ENCODE assay signal across 21 cellular contexts in the genomic region with DNA sequence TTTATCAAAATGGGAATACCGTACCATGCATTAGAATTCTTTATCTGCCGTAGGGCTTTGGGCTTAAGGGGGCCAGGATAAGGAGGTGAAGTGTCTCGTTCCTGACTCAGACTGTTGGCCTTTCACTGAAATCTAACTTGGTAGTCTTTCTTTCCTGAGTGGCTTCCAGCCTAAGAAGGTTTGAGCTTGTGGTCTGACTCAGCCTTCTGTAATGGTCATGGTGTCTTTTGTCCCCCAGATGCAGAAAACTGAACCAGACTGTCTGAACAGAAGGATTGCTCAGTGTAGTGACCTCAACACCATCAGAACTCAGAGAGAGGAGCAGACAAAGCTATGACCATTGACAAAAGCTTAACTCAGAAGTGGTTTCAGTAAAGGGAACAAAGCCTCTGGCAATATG. TPM values are rescaled to one million over a fixed set of nuclear protein-coding genes. Genes with fewer than 3 reads are reported as not detected.
DNase-seq lines count a peak whose midpoint lies in the region; FAIRE-seq and TF ChIP-seq lines count a peak whose summit lies in the region.
"Had no signal": no experiment of that assay in that cellular context is flagged by ENCODE, and none has a peak within 500 bp of the region (broad histone marks: within the 10 kb centered on the region; RNA-seq: fewer than 3 reads in every experiment).

No MANE protein-coding gene starts in this region.

- POLR2A ChIA-PET in SK-N-SH (lab: Yijun Ruan, JAX): no interaction called here

- peak in 1 of 2 experiments; percentile 40; a peak in 1 of 4 replicates for TF ChIP-seq EP300 in SK-N-SH (IDR thresholded peaks at IDR 0.05; ENCODE audit: borderline replicate concordance in 1 of 2, low read depth in 1 of 2, low read length in 1 of 2)
- TF ChIP-seq EP300 in esophagus muscularis mucosa (IDR thresholded peaks at IDR 0.05): no peak

- H3K4me1 ChIP-seq in SK-N-SH (ENCODE audit: control insufficient read depth in 1 of 2, insufficient read depth in 2 of 2, low read depth in 1 of 2, low read length in 1 of 2): no peaks in the 10 kb centered on the region
- H3K4me1 ChIP-seq in esophagus muscularis mucosa: no peaks in the 10 kb centered on the region
- H3K4me1 ChIP-seq in osteoblast (ENCODE audit: insufficient read depth, low read length): peaks cover 15% of the 10 kb centered on the region

- no peaks in the 10 kb centered on the region for H3K9me2 ChIP-seq in SK-N-SH

- DNase-seq in GM03348 (ENCODE audit: low spot score): peak; percentile 82
- no peak for DNase-seq in SK-N-SH
- DNase-seq in esophagus muscularis mucosa (ENCODE audit: extremely low spot score): peak; percentile 37
- peak; percentile 93 for DNase-seq in osteoblast (ENCODE audit: insufficient read length, low spot score, missing footprints)
- no peak for DNase-seq in SHP77 treated with DMSO at 0.1 percent for 48 hours (lab: John Stamatoyannopoulos, UW)
- DNase-seq in NCI-H128 (lab: John Stamatoyannopoulos, UW; ENCODE audit: unreplicated experiment): no peak
- no peak for DNase-seq in DMS79 (lab: John Stamatoyannopoulos, UW)
- no peak for DNase-seq in H54 (ENCODE audit: insufficient read length, low spot score)
- DNase-seq: activated naive CD4-positive, alpha-beta T cell; CD4-positive, alpha-beta T cell; GDM1; NCI-H1694; NCI-H524; nephron progenitor cell; right cardiac atrium; stimulated activated CD4-positive, alpha-beta T cell treated with anti-CD3 and anti-CD28 coated beads, Interleukin-2, amount 100 ng/mL, for 48 hours; trophoblast cell had no signal

- no peak overlapping the region for H3K4me3 ChIP-seq in SK-N-SH (ENCODE audit: low read depth in 2 of 2, low read length in 1 of 2)
- no peak overlapping the region for H3K4me3 ChIP-seq in esophagus muscularis mucosa
- no peak overlapping the region for H3K4me3 ChIP-seq in osteoblast (ENCODE audit: insufficient read depth, low read length)

- H3K27me3 ChIP-seq in SK-N-SH (ENCODE audit: insufficient read depth): no peaks in the 10 kb centered on the region
- H3K27me3 ChIP-seq in esophagus muscularis mucosa: no peaks in the 10 kb centered on the region
- H3K27me3 ChIP-seq in osteoblast (ENCODE audit: insufficient read depth, low read length): no peaks in the 10 kb centered on the region

- H4K20me1 ChIP-seq in SK-N-SH (ENCODE audit: insufficient read depth): no peaks in the 10 kb centered on the region
- no peaks in the 10 kb centered on the region for H4K20me1 ChIP-seq in osteoblast (ENCODE audit: insufficient read depth, low read length)

- H3F3A ChIP-seq in SK-N-SH (replicated peaks; ENCODE audit: insufficient read depth): no peaks in the 10 kb centered on the region

- H3K36me3 ChIP-seq in SK-N-SH (replicated peaks in 1 of 2; ENCODE audit: control insufficient read depth in 1 of 2, insufficient read depth in 2 of 2, low read length in 1 of 2) (no peaks in the 10 kb centered on the region), esophagus muscularis mucosa (no peaks in the 10 kb centered on the region), osteoblast (ENCODE audit: insufficient read depth, low read length) (no peaks in the 10 kb centered on the region)

- H3K79me2 ChIP-seq in SK-N-SH (ENCODE audit: insufficient read depth) (no peaks in the 10 kb centered on the region), osteoblast (ENCODE audit: insufficient read depth, low read length) (no peaks in the 10 kb centered on the region)

- TF ChIP-seq POLR2A in esophagus muscularis mucosa (IDR thresholded peaks at IDR 0.05; ENCODE audit: low read depth): no peak
- no peak for TF ChIP-seq POLR2A in H54 (IDR thresholded peaks at IDR 0.05; ENCODE audit: low read depth, low read length)

- H3K9me3 ChIP-seq in SK-N-SH: no peaks in the 10 kb centered on the region
- no peaks in the 10 kb centered on the region for H3K9me3 ChIP-seq in esophagus muscularis mucosa
- no peaks in the 10 kb centered on the region for H3K9me3 ChIP-seq in osteoblast (ENCODE audit: low read depth, low read length)

- no peak for FAIRE-seq in H54 (lab: Jason Lieb, UNC)

- H2AFZ ChIP-seq in SK-N-SH (ENCODE audit: low read depth) (peak overlapping the region; percentile 37), osteoblast (ENCODE audit: low read length) (peak overlapping the region; percentile 36)

- CTCF ChIA-PET in SK-N-SH (lab: Yijun Ruan, JAX): interaction anchor here (0.7 to 1.0 kb wide), 2 partner anchors 10 to 71 kb away, joined by 3 read pairs; no protein-coding TSS in a partner anchor

- TF ChIP-seq CTCF in SK-N-SH (IDR thresholded peaks at IDR 0.05) (no peak), esophagus muscularis mucosa (IDR thresholded peaks at IDR 0.05) (no peak), osteoblast (IDR thresholded peaks at IDR 0.05; ENCODE audit: extremely low read depth, low read depth, low read length) (no peak)

- H3K9ac ChIP-seq in SK-N-SH: no peak overlapping the region

- WGBS in SK-N-SH (ENCODE audit: low lambda C conversion rate): 44% methylated on average over 3 of the region's 3 CpGs
- 84% methylated on average over 3 of the region's 3 CpGs for WGBS in esophagus muscularis mucosa

- intact Hi-C loops in esophagus muscularis mucosa (cut with DNase I): no loop called here

- H3K27ac ChIP-seq in SK-N-SH (ENCODE audit: low read depth in 2 of 2, low read length in 1 of 2) (peak overlapping the region in 1 of 2 experiments; percentile 27; a peak in 2 of 4 replicates), esophagus muscularis mucosa (replicated peaks in 1 of 4) (no peak overlapping the region), osteoblast (ENCODE audit: low read depth, low read length) (peak overlapping the region; percentile 54)
- H3K27ac ChIP-seq: epithelial cell of prostate had no signal

- H3K4me2 ChIP-seq in SK-N-SH (0 out of 2 replicates have a peak overlapping the region, but pooled peaks have one; percentile 3), osteoblast (ENCODE audit: insufficient read depth, low read length) (no peak overlapping the region)

- no peak for TF ChIP-seq RAD21 in SK-N-SH (IDR thresholded peaks at IDR 0.05; ENCODE audit: low read length)

TF ChIP-seq in SK-N-SH, 30 proteins besides CTCF, POLR2A, EP300 and RAD21:
- TF ChIP-seq, protein P1, sequence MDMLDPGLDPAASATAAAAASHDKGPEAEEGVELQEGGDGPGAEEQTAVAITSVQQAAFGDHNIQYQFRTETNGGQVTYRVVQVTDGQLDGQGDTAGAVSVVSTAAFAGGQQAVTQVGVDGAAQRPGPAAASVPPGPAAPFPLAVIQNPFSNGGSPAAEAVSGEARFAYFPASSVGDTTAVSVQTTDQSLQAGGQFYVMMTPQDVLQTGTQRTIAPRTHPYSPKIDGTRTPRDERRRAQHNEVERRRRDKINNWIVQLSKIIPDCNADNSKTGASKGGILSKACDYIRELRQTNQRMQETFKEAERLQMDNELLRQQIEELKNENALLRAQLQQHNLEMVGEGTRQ (IDR thresholded peaks at IDR 0.05; ENCODE audit: borderline replicate concordance, low read depth, low read length): no peak
- TF ChIP-seq JUND (IDR thresholded peaks at IDR 0.05): peak; percentile 34; the same call in 1 of the 2 replicates
- peak; percentile 70; the same call in 1 of the 2 replicates for TF ChIP-seq FOSL2 (IDR thresholded peaks at IDR 0.05; ENCODE audit: borderline replicate concordance, low read depth)
- TF ChIP-seq, protein P2, sequence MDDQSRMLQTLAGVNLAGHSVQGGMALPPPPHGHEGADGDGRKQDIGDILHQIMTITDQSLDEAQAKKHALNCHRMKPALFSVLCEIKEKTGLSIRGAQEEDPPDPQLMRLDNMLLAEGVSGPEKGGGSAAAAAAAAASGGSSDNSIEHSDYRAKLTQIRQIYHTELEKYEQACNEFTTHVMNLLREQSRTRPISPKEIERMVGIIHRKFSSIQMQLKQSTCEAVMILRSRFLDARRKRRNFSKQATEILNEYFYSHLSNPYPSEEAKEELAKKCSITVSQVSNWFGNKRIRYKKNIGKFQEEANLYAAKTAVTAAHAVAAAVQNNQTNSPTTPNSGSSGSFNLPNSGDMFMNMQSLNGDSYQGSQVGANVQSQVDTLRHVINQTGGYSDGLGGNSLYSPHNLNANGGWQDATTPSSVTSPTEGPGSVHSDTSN (IDR thresholded peaks at IDR 0.05): peak; percentile 30
- peak; percentile 45; the same call in 1 of the 2 replicates for TF ChIP-seq TCF12 (IDR thresholded peaks at IDR 0.05)

RNA-seq across cellular contexts. Expression of a gene that starts 39.5 kb away (rescaled TPM):
- 0.05 TPM in 1 of 2 replicates, not detected in the other for polyA plus RNA-seq in SK-N-SH (2012; rRNA removed)
- polyA plus RNA-seq in SK-N-SH (2012; cell fraction: cytosol; rRNA removed): 0.01 and 0.03 TPM in 2 replicates
- not detected in 2 replicates for polyA plus RNA-seq in SK-N-SH (2012; cell fraction: nucleus; rRNA removed)
- total RNA-seq in esophagus muscularis mucosa (1 to 10 TPM in 3 of 4 donors, under 1 TPM in 1; 0.69 to 3.7 (median 1.9) TPM), osteoblast (under 0.01 TPM in 2 replicates)
- total RNA-seq: CD4-positive, alpha-beta T cell; H4; lung microvascular endothelial cell; WTC11 had no signal

Comparison
In these comparisons a context has a peak if more than half of its experiments do, and no peak if none do; other contexts are left out.
1. DNase-seq: peak in GM03348 (single experiment), esophagus muscularis mucosa (single experiment) and osteoblast (single experiment); none in SK-N-SH (single experiment), SHP77 treated with DMSO at 0.1 percent for 48 hours (single experiment), NCI-H128 (single experiment), DMS79 (single experiment) and H54 (single experiment).